In the genomic region with DNA sequence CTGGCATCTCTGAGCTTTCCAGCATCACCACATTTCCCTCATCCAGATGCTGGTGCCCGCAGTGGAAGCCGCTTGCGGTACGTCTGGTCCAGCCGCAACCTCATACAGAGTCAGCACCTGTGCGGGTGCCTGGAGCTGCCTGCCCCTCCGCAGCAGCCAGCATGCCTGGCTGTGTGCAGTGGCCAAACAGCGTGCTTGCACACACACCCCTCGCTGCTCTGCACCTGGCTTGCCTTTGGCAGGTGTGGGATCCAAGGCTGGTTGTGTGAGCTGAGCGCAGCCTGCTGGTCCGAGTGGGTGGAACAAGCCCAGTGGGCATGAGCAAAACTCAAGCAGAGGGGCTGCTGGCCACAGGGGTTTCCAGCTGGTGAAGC, we compare ENCODE assay signal across 10 cellular contexts. TPM values are rescaled to one million over a fixed set of nuclear protein-coding genes. Genes with fewer than 3 reads are reported as not detected.
DNase-seq lines count a peak whose midpoint lies in the region; ATAC-seq, FAIRE-seq and TF ChIP-seq lines count a peak whose summit lies in the region.
"Had no signal": no experiment of that assay in that cellular context is flagged by ENCODE, and none has a peak within 500 bp of the region (broad histone marks: within the 10 kb centered on the region; RNA-seq: fewer than 3 reads in every experiment).

No MANE protein-coding gene starts in this region.

- peak overlapping the region; percentile 47 for H3K4me2 ChIP-seq in Karpas-422 (ENCODE audit: low read depth, low read length, poor library complexity, severe bottlenecking)

- ATAC-seq in HG03039 (IDR thresholded peaks at IDR 0.05; ENCODE audit: unreplicated experiment) (no peak), GM21786 (IDR thresholded peaks at IDR 0.05; ENCODE audit: unreplicated experiment) (no peak)
- ATAC-seq: T-cell had no signal

- no peak for FAIRE-seq in kidney (lab: Jason Lieb, UNC)

- H3K9me3 ChIP-seq in Karpas-422 (ENCODE audit: low read length) (no peaks in the 10 kb centered on the region), kidney (ENCODE audit: control insufficient read depth in 1 of 2, low read length in 2 of 2) (no peaks in the 10 kb centered on the region)
- H3K9me3 ChIP-seq: thoracic aorta had no signal

- H3K79me2 ChIP-seq in Karpas-422 (ENCODE audit: low read length), result peaks cover 19% of the 10 kb centered on the region

- no peaks in the 10 kb centered on the region for H3K36me3 ChIP-seq in Karpas-422 (ENCODE audit: insufficient read depth, low read length)
- H3K36me3 ChIP-seq in kidney (ENCODE audit: control insufficient read depth in 1 of 2, insufficient read depth in 2 of 2, low read length in 2 of 2), result no peaks in the 10 kb centered on the region
- H3K36me3 ChIP-seq: thoracic aorta had no signal

- H3K27ac ChIP-seq in Karpas-422 (ENCODE audit: low read length) (no peak overlapping the region), kidney (ENCODE audit: low read depth in 2 of 2, low read length in 2 of 2) (no peak overlapping the region)
- H3K27ac ChIP-seq: thoracic aorta had no signal

- H3K4me3 ChIP-seq in Karpas-422 (ENCODE audit: low read length) (no peak overlapping the region; the same call in 1 of the 2 replicates), kidney (ENCODE audit: low read length in 2 of 2) (no peak overlapping the region)
- H3K4me3 ChIP-seq: thoracic aorta had no signal

- in situ Hi-C loops in GM13977 (cut with MboI; ENCODE audit: low pct_unique_long_range_greater_than_20kb, low sequenced_read_pairs, unreplicated experiment), result loop anchor here (25.0 kb wide), 1 partner anchor 641 kb away; a partner anchor contains a TSS

- TF ChIP-seq CTCF in kidney (IDR thresholded peaks at IDR 0.05; ENCODE audit: borderline replicate concordance, extremely low read depth, insufficient read depth) (no peak), GM13977 (IDR thresholded peaks at IDR 0.05; ENCODE audit: extremely low read depth, insufficient read depth, missing control alignments) (no peak)

- 0 out of 2 replicates have a peak overlapping the region, but pooled peaks have one; percentile 11 for H3K9ac ChIP-seq in Karpas-422 (ENCODE audit: low read length)
- no peak overlapping the region for H3K9ac ChIP-seq in kidney (ENCODE audit: low read length in 2 of 2)

- no peaks in the 10 kb centered on the region for H3K9me2 ChIP-seq in Karpas-422 (replicated peaks; ENCODE audit: insufficient read depth, low read length)

- intact Hi-C loops in kidney (cut with DNase I), result no loop called here

- H3K4me1 ChIP-seq in Karpas-422 (ENCODE audit: low read length) (peaks cover 29% of the 10 kb centered on the region), kidney (ENCODE audit: control insufficient read depth in 1 of 2, insufficient read depth in 1 of 2, low read depth in 1 of 2, low read length in 2 of 2) (peaks cover 7 to 11% of the 10 kb centered on the region in 2 donors)

- DNase-seq in DMS53 (lab: John Stamatoyannopoulos, UW) (peak; percentile 90), Karpas-422 (peak; percentile 76), SHP77 treated with DMSO at 0.1 percent for 48 hours (lab: John Stamatoyannopoulos, UW) (peak; percentile 67), kidney (peak; percentile 75), GM13977 (ENCODE audit: low spot score) (no peak)
- DNase-seq in activated naive CD4-positive, alpha-beta T cell (lab: John Stamatoyannopoulos, UW), result no peak

- H3K27me3 ChIP-seq in Karpas-422 (ENCODE audit: low read length), result no peaks in the 10 kb centered on the region

- no peaks in the 10 kb centered on the region for H4K20me1 ChIP-seq in Karpas-422 (ENCODE audit: insufficient read depth, low read depth, low read length)

- peak overlapping the region; percentile 20; the same call in 1 of the 2 replicates for H2AFZ ChIP-seq in Karpas-422 (ENCODE audit: low read length)

RNA-seq across cellular contexts. Expression of a gene that starts 3.1 kb away (rescaled TPM):
- 16.5 and 22.0 TPM in 2 replicates for total RNA-seq in Karpas-422 (2014; rRNA removed; shearing (Covaris generic); ENCODE audit: low replicate concordance)
- 21.4 TPM for total RNA-seq in kidney
- polyA plus RNA-seq in kidney (ENCODE audit: insufficient read depth, low read depth, low replicate concordance), result 18.9 TPM

RNA-seq across cellular contexts. Expression of a gene that starts 32.9 kb away (rescaled TPM):
- total RNA-seq in Karpas-422 (2014; rRNA removed; shearing (Covaris generic); ENCODE audit: low replicate concordance), result 70.6 and 140 TPM in 2 replicates
- 25.1 TPM for total RNA-seq in kidney
- 10.6 TPM for polyA plus RNA-seq in kidney (ENCODE audit: insufficient read depth, low read depth, low replicate concordance)

Comparison
In these comparisons a context has a peak if more than half of its experiments do, and no peak if none do; other contexts are left out.
1. DNase-seq: peak in DMS53 (single experiment), Karpas-422 (single experiment), SHP77 treated with DMSO at 0.1 percent for 48 hours (single experiment) and kidney (single experiment); none in GM13977 (single experiment) and activated naive CD4-positive, alpha-beta T cell (0 of 4).